In the genomic region with DNA sequence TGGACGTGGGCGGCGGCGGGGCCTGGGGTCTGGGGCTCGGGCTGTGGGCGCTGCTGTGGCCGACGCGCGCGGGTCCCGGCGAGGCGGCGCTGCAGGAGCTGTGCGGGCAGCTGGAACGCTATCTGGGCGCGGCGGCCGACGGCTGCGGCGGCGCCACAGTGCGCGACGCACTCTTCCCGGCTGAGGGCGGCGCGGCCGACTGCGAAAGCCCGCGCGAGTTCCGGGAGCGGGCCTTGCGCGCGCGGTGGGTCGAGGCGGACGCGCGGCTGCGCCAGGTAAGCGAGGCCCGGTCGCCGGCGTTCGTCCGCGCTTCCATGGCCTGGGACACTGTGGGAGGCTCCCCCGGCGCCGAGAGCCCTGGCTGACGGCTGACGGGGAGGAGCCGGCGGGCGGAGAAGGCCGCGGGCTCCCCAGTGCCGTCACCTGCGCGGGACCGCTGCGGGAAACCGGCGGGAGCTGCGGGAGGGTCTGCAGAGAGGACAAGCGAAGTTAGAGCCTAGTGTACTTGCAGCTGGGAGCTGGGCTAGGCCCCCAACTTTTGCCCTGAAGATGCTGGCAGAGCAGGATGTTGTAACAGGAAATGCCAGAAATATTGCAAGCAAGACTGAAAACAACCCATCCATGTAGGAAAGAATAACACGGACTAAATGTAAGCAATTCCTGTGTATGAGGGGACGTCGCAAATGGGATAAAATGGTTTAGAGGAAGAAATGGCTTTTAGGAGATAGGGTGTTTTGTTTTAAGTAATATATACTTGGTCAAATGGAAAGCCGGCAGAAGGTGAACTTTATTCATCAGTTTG, we compare ENCODE assay signal across 8 cellular contexts. TPM values are rescaled to one million over a fixed set of nuclear protein-coding genes. Genes with fewer than 3 reads are reported as not detected.
DNase-seq lines count a peak whose midpoint lies in the region; ATAC-seq and TF ChIP-seq lines count a peak whose summit lies in the region.

No MANE protein-coding gene starts in this region.

- peaks cover 32% of the 10 kb centered on the region for H3K36me3 ChIP-seq in SJSA1
- no peaks in the 10 kb centered on the region for H3K36me3 ChIP-seq in iPS-15b (ENCODE audit: control insufficient read depth, insufficient read depth, low read length)
- H3K36me3 ChIP-seq in skeletal muscle tissue (ENCODE audit: control insufficient read depth in 3 of 3, insufficient read depth in 3 of 3, low read length in 3 of 3) = peaks cover 2 to 14% (median 8%) of the 10 kb centered on the region in 3 donors

- H3K9me3 ChIP-seq in SJSA1 (replicated peaks) (no peaks in the 10 kb centered on the region), iPS-15b (ENCODE audit: control insufficient read depth, insufficient read depth, low read length) (no peaks in the 10 kb centered on the region), skeletal muscle tissue (ENCODE audit: control insufficient read depth in 3 of 3, low read length in 3 of 3) (no peaks in the 10 kb centered on the region)

- peaks cover 5% of the 10 kb centered on the region; the same call in 1 of the 2 replicates for H3K4me1 ChIP-seq in SJSA1 (replicated peaks)
- peaks cover 10% of the 10 kb centered on the region for H3K4me1 ChIP-seq in iPS-15b (ENCODE audit: control insufficient read depth, insufficient read depth, low read length)
- H3K4me1 ChIP-seq in skeletal muscle tissue (ENCODE audit: control insufficient read depth in 3 of 3, insufficient read depth in 3 of 3, low read length in 3 of 3) = peaks cover 26 to 35% (median 30%) of the 10 kb centered on the region in 3 donors

- H3K9ac ChIP-seq in iPS-15b (ENCODE audit: low read depth, low read length) (peak overlapping the region; percentile 76), skeletal muscle tissue (ENCODE audit: low read depth in 1 of 3, low read length in 3 of 3) (peak overlapping the region; percentile 98 to 99 (median 98))

- H3K4me3 ChIP-seq in SJSA1 (peak overlapping the region; percentile 90), astrocyte of the spinal cord (ENCODE audit: low read depth, low read length) (peak overlapping the region; percentile 53), iPS-15b (ENCODE audit: low read depth, low read length) (peak overlapping the region; percentile 87), skeletal muscle tissue (ENCODE audit: low read length in 3 of 3) (peak overlapping the region; percentile 80 to 94 (median 91))

- ATAC-seq in GM18873 (IDR thresholded peaks at IDR 0.05; ENCODE audit: low FRiP score, unreplicated experiment) (peak; percentile 2), HG03196 (IDR thresholded peaks at IDR 0.05; ENCODE audit: unreplicated experiment) (peak; percentile 7)

- TF ChIP-seq CTCF in AG09319 (IDR thresholded peaks at IDR 0.05; ENCODE audit: low read depth, low read length) = no peak
- no peak for TF ChIP-seq CTCF in astrocyte of the spinal cord (IDR thresholded peaks at IDR 0.05; ENCODE audit: low read depth, low read length)

- H3K27ac ChIP-seq in SJSA1 (peak overlapping the region; percentile 85), skeletal muscle tissue (ENCODE audit: low read depth, low read length) (peak overlapping the region; percentile 99)

- no peaks in the 10 kb centered on the region; the same call in 1 of the 2 replicates for H3K27me3 ChIP-seq in SJSA1 (replicated peaks)
- no peaks in the 10 kb centered on the region for H3K27me3 ChIP-seq in iPS-15b (ENCODE audit: control insufficient read depth, insufficient read depth, low read length)
- H3K27me3 ChIP-seq in skeletal muscle tissue (ENCODE audit: control insufficient read depth in 3 of 3, insufficient read depth in 3 of 3, low read length in 3 of 3) = no peaks in the 10 kb centered on the region

- DNase-seq in AG09319 (ENCODE audit: extremely low read depth, low read depth) = peak; percentile 51
- DNase-seq in SJSA1 (ENCODE audit: low read depth in 1 of 2, low spot score in 2 of 2) = peak; percentile 52 to 55
- DNase-seq in astrocyte of the spinal cord (ENCODE audit: low read depth, low spot score) = peak; percentile 49
- DNase-seq in NCI-H1048 (lab: John Stamatoyannopoulos, UW) = no peak

- in situ Hi-C loops in astrocyte of the spinal cord (cut with HindIII; ENCODE audit: low sequenced_read_pairs) = no loop called here

RNA-seq across cellular contexts. Expression of gene WHAMM, which starts 0.8 kb away (rescaled TPM):
- total RNA-seq in SJSA1 (2014; rRNA removed; shearing (Covaris generic)) = 4.7 and 4.8 TPM in 2 replicates
- 6.8 TPM for total RNA-seq in skeletal muscle tissue

RNA-seq across cellular contexts. Expression of gene FSD2, which starts 4.4 kb away (rescaled TPM):
- total RNA-seq in SJSA1 (2014; rRNA removed; shearing (Covaris generic)) = not detected in 2 replicates
- 26.6 TPM for total RNA-seq in skeletal muscle tissue

Comparison
In these comparisons a context has a peak if more than half of its experiments do, and no peak if none do; other contexts are left out.
1. RNA of gene FSD2, which starts 4.4 kb away (total RNA-seq): 26.6 TPM in skeletal muscle tissue (single experiment); not detected in SJSA1; every median in the first group is over 10 times any median in the second.
2. Peak in every context shown above with its lines, with median percentiles within 50 percentile points of each other: H3K4me3 ChIP-seq.